9 cellular contexts compared by ENCODE assay signal in genomic region chr18:26133652-26134051, GRCh38. TPM values are rescaled to one million over a fixed set of nuclear protein-coding genes. Genes with fewer than 3 reads are reported as not detected.
DNase-seq lines count a peak whose midpoint lies in the region; ATAC-seq and TF ChIP-seq lines count a peak whose summit lies in the region.
"Had no signal": no experiment of that assay in that cellular context is flagged by ENCODE, and none has a peak within 500 bp of the region (broad histone marks: within the 10 kb centered on the region; RNA-seq: fewer than 3 reads in every experiment).

Gene PSMA8, plus strand, starts transcription at chr18:26133869. Its CDS starts 97 bp downstream, at chr18:26133966.

- H3K27ac Mint-ChIP-seq in naive B cell: peak within 1 kb of the TSS; percentile 50 to 89 (median 70)

- H3K4me1 Mint-ChIP-seq in naive B cell: peaks cover 0 to 11% (median 6%) of the 10 kb centered on the region in 3 donors

- WGBS in heart right ventricle, 2 donors: 45 to 48% methylated on average over 31 of the region's 31 CpGs

- peak in 2 of 8 donors; percentile 49 to 61 for ATAC-seq in heart right ventricle
- ATAC-seq in Right ventricle myocardium inferior: no peak
- peak; percentile 82 to 90 for ATAC-seq in naive B cell (ENCODE audit: low read depth in 2 of 2)
- ATAC-seq in upper lobe of right lung: peak; percentile 42
- ATAC-seq in GM18502 (IDR thresholded peaks at IDR 0.05; ENCODE audit: poor library complexity, unreplicated experiment): no peak
- no peak for ATAC-seq in lower lobe of right lung

- H3K27me3 Mint-ChIP-seq in naive B cell: no peaks in the 10 kb centered on the region

- H3K27me3 ChIP-seq in heart right ventricle (peaks cover 0 to 6% (median 0%) of the 10 kb centered on the region in 7 donors), upper lobe of right lung (no peaks in the 10 kb centered on the region), lower lobe of right lung (ENCODE audit: low read depth) (no peaks in the 10 kb centered on the region)

- peaks cover 0 to 5% (median 0%) of the 10 kb centered on the region in 11 donors for H3K9me3 ChIP-seq in heart right ventricle
- H3K9me3 ChIP-seq in upper lobe of right lung: no peaks in the 10 kb centered on the region
- H3K9me3 ChIP-seq in lower lobe of right lung: no peaks in the 10 kb centered on the region

- H3K4me3 ChIP-seq in heart right ventricle: peak within 1 kb of the TSS in 7 of 10 donors; percentile 2 to 32 (median 26)
- H3K4me3 ChIP-seq in upper lobe of right lung: no peak within 1 kb of the TSS
- no peak within 1 kb of the TSS for H3K4me3 ChIP-seq in lower lobe of right lung

- H3K4me1 ChIP-seq in heart right ventricle (no peaks in the 10 kb centered on the region), upper lobe of right lung (no peaks in the 10 kb centered on the region), lower lobe of right lung (no peaks in the 10 kb centered on the region)

- H3K9me3 Mint-ChIP-seq in naive B cell: peaks cover 0 to 6% (median 2%) of the 10 kb centered on the region in 7 donors

- H3K36me3 Mint-ChIP-seq in naive B cell: no peaks in the 10 kb centered on the region

- H3K4me3 Mint-ChIP-seq in naive B cell: peak within 1 kb of the TSS; percentile 59 to 88 (median 75)

- intact Hi-C loops in heart right ventricle (cut with DNase I): no loop called here
- intact Hi-C loops in Right ventricle myocardium inferior (cut with DNase I): no loop called here
- intact Hi-C loops in upper lobe of right lung (cut with DNase I): no loop called here
- intact Hi-C loops in lower lobe of right lung (cut with DNase I): no loop called here

- H3K27ac ChIP-seq in heart right ventricle (no peak within 1 kb of the TSS), upper lobe of right lung (no peak within 1 kb of the TSS), lower lobe of right lung (no peak within 1 kb of the TSS)

- DNase-seq in heart right ventricle: peak; percentile 3 to 44
- DNase-seq in Right ventricle myocardium inferior (ENCODE audit: missing footprints): no peak
- peak in 3 of 4 experiments; percentile 4 to 56 (median 21) for DNase-seq in activated naive CD4-positive, alpha-beta T cell (lab: John Stamatoyannopoulos, UW)
- DNase-seq in naive B cell: peak; percentile 42
- peak; percentile 68 for DNase-seq in upper lobe of right lung
- DNase-seq in epidermal melanocyte (ENCODE audit: insufficient read length, low spot score): no peak
- no peak for DNase-seq in lower lobe of right lung

- no peak for TF ChIP-seq CTCF in heart right ventricle (IDR thresholded peaks at IDR 0.05)
- no peak for TF ChIP-seq CTCF in upper lobe of right lung (IDR thresholded peaks at IDR 0.05)
- TF ChIP-seq CTCF in lower lobe of right lung (IDR thresholded peaks at IDR 0.05): no peak

- no peaks in the 10 kb centered on the region for H3K36me3 ChIP-seq in heart right ventricle
- no peaks in the 10 kb centered on the region for H3K36me3 ChIP-seq in upper lobe of right lung
- H3K36me3 ChIP-seq in lower lobe of right lung: no peaks in the 10 kb centered on the region

RNA-seq across cellular contexts. Expression of gene PSMA8, which starts in this region (rescaled TPM):
- under 1 TPM in 1 of 10 donors, not detected in 9; 0.38 TPM for total RNA-seq in heart right ventricle
- not detected for polyA plus RNA-seq in heart right ventricle
- total RNA-seq in Right ventricle myocardium inferior: 0.14 TPM
- 1 to 10 TPM in 5 of 6 donors, under 1 TPM in 1; 0.76 to 3.9 (median 2.9) TPM for polyA plus RNA-seq in naive B cell (ENCODE audit: low read depth in 6 of 6)
- total RNA-seq in upper lobe of right lung: not detected
- total RNA-seq in lower lobe of right lung: not detected
- total RNA-seq: kidney epithelial cell had no signal

Comparison
In these comparisons a context has a peak if more than half of its experiments do, and no peak if none do; other contexts are left out.
1. Peak in DNase-seq and H3K4me3 ChIP-seq in heart right ventricle; RNA of the gene not detected or under 1 TPM.
2. Peak in DNase-seq and ATAC-seq in upper lobe of right lung; RNA of the gene not detected or under 1 TPM.
3. ATAC-seq: peak in naive B cell (2 of 2); none in Right ventricle myocardium inferior (single experiment), GM18502 (single experiment) and lower lobe of right lung (0 of 2).
4. DNase-seq: peak in activated naive CD4-positive, alpha-beta T cell (3 of 4) and naive B cell (single experiment); none in Right ventricle myocardium inferior (single experiment), epidermal melanocyte (single experiment) and lower lobe of right lung (single experiment).